9 cellular contexts compared by ENCODE assay signal in the genomic region with DNA sequence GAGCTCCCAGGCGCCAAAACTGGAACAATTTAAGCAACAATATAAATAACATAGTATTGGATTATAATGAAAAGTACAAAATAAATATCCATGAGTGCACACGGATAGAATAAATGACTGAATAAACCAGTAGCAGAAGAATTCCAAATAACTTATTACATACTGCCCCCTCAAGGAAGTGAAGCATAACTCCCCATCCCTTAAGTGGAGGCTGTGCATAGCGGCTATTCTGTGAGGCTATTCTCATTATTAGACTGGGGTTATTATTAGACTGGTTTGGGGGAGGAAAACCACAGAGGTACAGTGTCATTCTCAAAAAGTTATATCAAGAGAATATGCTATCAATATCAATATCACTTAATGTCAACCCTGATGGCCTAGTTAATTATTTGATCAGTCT.
DNase-seq lines count a peak whose midpoint lies in the region; ATAC-seq and TF ChIP-seq lines count a peak whose summit lies in the region.
"Had no signal": no experiment of that assay in that cellular context is flagged by ENCODE, and none has a peak within 500 bp of the region (broad histone marks: within the 10 kb centered on the region; RNA-seq: fewer than 3 reads in every experiment).

No MANE protein-coding gene starts in this region.

- no peak overlapping the region for H4K91ac ChIP-seq in mesenchymal stem cell (ENCODE audit: low read length)

- no peaks in the 10 kb centered on the region for H3K36me3 ChIP-seq in DND-41 (ENCODE audit: insufficient read depth, low read length)
- H3K36me3 ChIP-seq in mesenchymal stem cell (ENCODE audit: control insufficient read depth in 1 of 2, insufficient read depth in 2 of 2, low read depth in 1 of 2, low read length in 2 of 2), result no peaks in the 10 kb centered on the region

- no peak overlapping the region for H3K14ac ChIP-seq in mesenchymal stem cell (ENCODE audit: low read length in 2 of 2)

- H3K4ac ChIP-seq in mesenchymal stem cell (ENCODE audit: low read depth in 1 of 2, low read length in 2 of 2), result no peak overlapping the region

- H2BK120ac ChIP-seq in mesenchymal stem cell (ENCODE audit: low read depth, low read length), result no peak overlapping the region

- peaks cover 16% of the 10 kb centered on the region for H4K20me1 ChIP-seq in DND-41 (ENCODE audit: insufficient read depth, low read length)

- no peak overlapping the region for H3K23ac ChIP-seq in mesenchymal stem cell (ENCODE audit: low read length in 2 of 2)

- H3K27me3 ChIP-seq in DND-41 (ENCODE audit: insufficient read depth, low read length, poor library complexity), result peaks cover 51% of the 10 kb centered on the region
- peaks cover 4 to 7% of the 10 kb centered on the region in 2 experiments for H3K27me3 ChIP-seq in mesenchymal stem cell (ENCODE audit: control insufficient read depth in 1 of 2, insufficient read depth in 1 of 2, low read length in 2 of 2)

- H3K9me3 ChIP-seq in DND-41 (ENCODE audit: insufficient read depth, low read length, severe bottlenecking) (no peaks in the 10 kb centered on the region), mesenchymal stem cell (ENCODE audit: control insufficient read depth, low read length) (no peaks in the 10 kb centered on the region)

- WGBS in mesenchymal stem cell, result 60% methylated on average over 1 of the region's 3 CpGs

- H3K79me2 ChIP-seq in DND-41 (ENCODE audit: insufficient read depth, low read length), result no peaks in the 10 kb centered on the region

- H2AFZ ChIP-seq in DND-41 (ENCODE audit: low read depth, low read length), result no peak overlapping the region
- H2AFZ ChIP-seq in mesenchymal stem cell (ENCODE audit: low read depth, low read length), result no peak overlapping the region

- H4K8ac ChIP-seq in mesenchymal stem cell (ENCODE audit: low read length), result no peak overlapping the region

- TF ChIP-seq CTCF in DND-41 (IDR thresholded peaks at IDR 0.05; ENCODE audit: borderline replicate concordance, extremely low read depth, low read length, poor library complexity, severe bottlenecking), result peak; percentile 45
- TF ChIP-seq CTCF in astrocyte of the cerebellum (IDR thresholded peaks at IDR 0.05; ENCODE audit: low read depth, low read length, missing control alignments), result peak; percentile 48

- H2BK12ac ChIP-seq in mesenchymal stem cell (ENCODE audit: low read length in 2 of 2), result no peak overlapping the region

- no peak overlapping the region for H3K4me2 ChIP-seq in DND-41 (ENCODE audit: insufficient read depth, low read length)
- no peak overlapping the region for H3K4me2 ChIP-seq in mesenchymal stem cell (ENCODE audit: low read length, poor library complexity, severe bottlenecking)

- H3K9ac ChIP-seq in DND-41 (ENCODE audit: low read depth, low read length) (no peak overlapping the region), mesenchymal stem cell (ENCODE audit: low read length) (no peak overlapping the region)

- in situ Hi-C loops in astrocyte of the cerebellum (cut with HindIII; ENCODE audit: low sequenced_read_pairs), result no loop called here

- H2BK5ac ChIP-seq in mesenchymal stem cell (ENCODE audit: low read depth, low read length, poor library complexity, severe bottlenecking), result no peak overlapping the region

- H2BK15ac ChIP-seq in mesenchymal stem cell (ENCODE audit: low read depth, poor library complexity, severe bottlenecking), result no peak overlapping the region

- no peak overlapping the region for H3K18ac ChIP-seq in mesenchymal stem cell (ENCODE audit: low read depth in 1 of 2, low read length in 2 of 2)

- peaks cover 2% of the 10 kb centered on the region for H3K79me1 ChIP-seq in mesenchymal stem cell (replicated peaks; ENCODE audit: low read length, poor library complexity, severe bottlenecking)

- H3K4me3 ChIP-seq in DND-41 (ENCODE audit: low read depth in 1 of 2, low read length in 2 of 2) (no peak overlapping the region), astrocyte of the cerebellum (ENCODE audit: low read depth, low read length) (no peak overlapping the region), mesenchymal stem cell (ENCODE audit: insufficient read depth in 1 of 2, low read depth in 1 of 2, low read length in 2 of 2) (no peak overlapping the region)

- no peak overlapping the region for H2AK5ac ChIP-seq in mesenchymal stem cell (ENCODE audit: low read length, severe bottlenecking)

- H3K4me1 ChIP-seq in DND-41 (ENCODE audit: insufficient read depth, low read length) (peaks cover 14% of the 10 kb centered on the region; the same call in 1 of the 2 replicates), mesenchymal stem cell (ENCODE audit: control insufficient read depth, insufficient read depth, low read depth, low read length) (peaks cover 15% of the 10 kb centered on the region)

- ATAC-seq in DND-41 (ENCODE audit: insufficient read depth, low read depth), result no peak

- no peak overlapping the region for H3K27ac ChIP-seq in DND-41 (ENCODE audit: low read length)
- H3K27ac ChIP-seq in mesenchymal stem cell (ENCODE audit: low read length, poor library complexity, severe bottlenecking), result no peak overlapping the region

- no peak for DNase-seq in DND-41
- peak; percentile 61 for DNase-seq in MV-4-11 (lab: John Stamatoyannopoulos, UW)
- no peak for DNase-seq in astrocyte of the cerebellum (ENCODE audit: low read depth)
- peak; percentile 47 for DNase-seq in mesenchymal stem cell
- no peak for DNase-seq in cerebellar cortex (ENCODE audit: low spot score)
- no peak for DNase-seq in activated effector memory CD4-positive, alpha-beta T cell treated with Interleukin-2 at 50 U/mL for 16 hours
- DNase-seq in D341Med (ENCODE audit: low spot score), result no peak
- no peak for DNase-seq in activated effector memory CD4-positive, alpha-beta T cell treated with anti-CD3 and anti-CD28 coated beads, Interleukin-2, amount 50 U/mL, for 16 hours
- DNase-seq: naive B cell had no signal

Comparison
In these comparisons a context has a peak if more than half of its experiments do, and no peak if none do; other contexts are left out.
1. DNase-seq: peak in MV-4-11 (single experiment) and mesenchymal stem cell (single experiment); none in DND-41 (single experiment), astrocyte of the cerebellum (single experiment), cerebellar cortex (single experiment), activated effector memory CD4-positive, alpha-beta T cell treated with Interleukin-2 at 50 U/mL for 16 hours (single experiment), D341Med (single experiment) and activated effector memory CD4-positive, alpha-beta T cell treated with anti-CD3 and anti-CD28 coated beads, Interleukin-2, amount 50 U/mL, for 16 hours (single experiment).